12 cellular contexts compared by ENCODE assay signal in the genomic region with DNA sequence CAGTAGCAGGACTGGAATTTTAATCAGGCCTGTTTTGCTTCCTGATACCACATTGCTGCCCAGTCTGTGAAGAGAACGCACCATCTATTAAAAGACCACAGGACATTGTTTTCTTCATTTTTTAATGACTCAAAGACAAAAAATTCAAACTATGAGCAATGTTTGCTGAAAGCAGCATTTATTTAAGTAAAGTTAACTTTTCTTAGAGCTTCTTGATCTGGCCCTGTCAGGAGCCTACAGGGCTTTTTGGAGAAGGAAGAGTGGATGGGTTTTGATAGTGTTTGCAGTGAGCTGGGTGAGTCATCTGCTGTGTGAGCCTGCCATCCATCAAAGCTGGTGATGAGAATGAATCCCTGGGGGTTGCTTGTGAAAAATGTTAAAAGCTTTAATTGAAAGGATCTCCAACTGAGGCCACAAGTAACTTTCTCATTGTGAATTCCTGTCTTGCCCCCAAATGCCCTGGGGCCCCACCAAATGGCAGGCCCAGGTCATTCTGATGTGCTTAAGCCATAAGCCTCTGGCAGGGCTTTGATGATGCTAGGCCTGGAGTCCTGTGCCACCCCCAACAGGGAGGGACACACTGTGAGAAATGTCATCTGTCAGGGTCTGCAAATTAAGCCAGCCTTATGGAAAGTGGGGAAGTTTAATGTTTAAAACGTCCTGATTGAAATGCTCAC.
A peak's percentile ranks its signal among the peaks of the same experiment; 100 is the strongest.
DNase-seq lines count a peak whose midpoint lies in the region; ATAC-seq and TF ChIP-seq lines count a peak whose summit lies in the region.
"Had no signal": no experiment of that assay in that cellular context is flagged by ENCODE, and none has a peak within 500 bp of the region (broad histone marks: within the 10 kb centered on the region; RNA-seq: fewer than 3 reads in every experiment).

No MANE protein-coding gene starts in this region.

- H3K27me3 ChIP-seq in mammary epithelial cell (ENCODE audit: insufficient read depth, low read length), result no peaks in the 10 kb centered on the region
- no peaks in the 10 kb centered on the region for H3K27me3 ChIP-seq in spleen (replicated peaks in 1 of 7)
- no peaks in the 10 kb centered on the region for H3K27me3 ChIP-seq in CD8-positive, alpha-beta T cell (ENCODE audit: insufficient read depth, low read length)

- H3K79me2 ChIP-seq in mammary epithelial cell (ENCODE audit: insufficient read depth, low read length), result no peaks in the 10 kb centered on the region

- H3K4me1 Mint-ChIP-seq in MCF 10A (ENCODE audit: insufficient read depth, unreplicated experiment) (no peaks in the 10 kb centered on the region), glutamatergic neuron (ENCODE audit: low read depth, unreplicated experiment) (peaks cover 54% of the 10 kb centered on the region)
- H3K4me1 Mint-ChIP-seq in CD8-positive, alpha-beta T cell (ENCODE audit: low read depth), result peaks cover 7% of the 10 kb centered on the region
- H3K4me1 Mint-ChIP-seq: activated naive CD8-positive, alpha-beta T cell treated with anti-CD3 and anti-CD28 coated beads, Interleukin-2, amount 50 U/mL, for 24 hours had no signal

- H3K4me3 ChIP-seq in mammary epithelial cell (replicated peaks in 1 of 3; ENCODE audit: insufficient read depth in 1 of 3, low read depth in 2 of 3, low read length in 3 of 3), result no peak overlapping the region
- H3K4me3 ChIP-seq in spleen, result no peak overlapping the region
- H3K4me3 ChIP-seq in CD8-positive, alpha-beta T cell (ENCODE audit: low read depth, low read length), result no peak overlapping the region

- WGBS in mammary epithelial cell (ENCODE audit: low coverage, missing lambda C conversion rate), result 27% methylated on average over 2 of the region's 2 CpGs
- 57 to 81% (median 69%) methylated on average over 2 of the region's 2 CpGs for WGBS in spleen, 5 donors

- H3K36me3 ChIP-seq in mammary epithelial cell (ENCODE audit: insufficient read depth, low read length) (no peaks in the 10 kb centered on the region), spleen (no peaks in the 10 kb centered on the region)
- no peaks in the 10 kb centered on the region for H3K36me3 ChIP-seq in CD8-positive, alpha-beta T cell (ENCODE audit: insufficient read depth, low read length)

- H3K27me3 Mint-ChIP-seq in MCF 10A (ENCODE audit: insufficient read depth, unreplicated experiment) (no peaks in the 10 kb centered on the region), glutamatergic neuron (ENCODE audit: unreplicated experiment) (peaks cover 5% of the 10 kb centered on the region)
- peaks cover 6% of the 10 kb centered on the region for H3K27me3 Mint-ChIP-seq in CD8-positive, alpha-beta T cell (ENCODE audit: low read depth)

- H4K20me1 ChIP-seq in mammary epithelial cell (ENCODE audit: insufficient read depth, low read length), result no peaks in the 10 kb centered on the region

- DNase-seq in MCF 10A (ENCODE audit: unreplicated experiment), result peak; percentile 46
- no peak for DNase-seq in mammary epithelial cell
- peak; percentile 69 for DNase-seq in SK-N-DZ (ENCODE audit: low spot score)
- peak; percentile 75 for DNase-seq in glutamatergic neuron
- no peak for DNase-seq in spleen
- DNase-seq in CD8-positive, alpha-beta T cell, result no peak
- no peak for DNase-seq in SIG-M5 (lab: John Stamatoyannopoulos, UW)
- DNase-seq in NAMALWA (ENCODE audit: low spot score), result no peak
- DNase-seq: activated naive CD8-positive, alpha-beta T cell treated with anti-CD3 and anti-CD28 coated beads, Interleukin-2, amount 50 U/mL, for 24 hours; left colon had no signal

- TF ChIP-seq CTCF in MCF 10A (IDR thresholded peaks at IDR 0.05; ENCODE audit: unreplicated experiment) (no peak), mammary epithelial cell (conservative IDR thresholded peaks at IDR 0.05 in 1 of 2, IDR thresholded peaks at IDR 0.05 in 1 of 2; ENCODE audit: extremely low read depth in 1 of 2, insufficient read depth in 1 of 2, low read depth in 1 of 2, low read length in 2 of 2) (no peak), glutamatergic neuron (IDR thresholded peaks at IDR 0.05; ENCODE audit: partially characterized antibody, unreplicated experiment) (no peak), spleen (IDR thresholded peaks at IDR 0.05 in 8 of 11, conservative IDR thresholded peaks at IDR 0.05 in 3 of 11) (no peak)
- TF ChIP-seq CTCF in CD8-positive, alpha-beta T cell (IDR thresholded peaks at IDR 0.05), result no peak

- CTCF ChIA-PET in MCF 10A (lab: Yijun Ruan, JAX) (interaction anchor here (0.6 to 0.7 kb wide), 2 partner anchors 35 to 57 kb away, joined by 3 to 4 read pairs; no protein-coding TSS in a partner anchor), mammary epithelial cell (lab: Charles Lee; ENCODE audit: low non-redundant PET) (no interaction called here)
- CTCF ChIA-PET in CD8-positive, alpha-beta T cell (lab: Charles Lee), result interaction anchor here (1.3 kb wide), 1 partner anchor 27 kb away, joined by 3 read pairs; no protein-coding TSS in a partner anchor

- no peak for ATAC-seq in CD8-positive, alpha-beta T cell
- ATAC-seq: activated naive CD8-positive, alpha-beta T cell treated with anti-CD3 and anti-CD28 coated beads, Interleukin-2, amount 50 U/mL, for 24 hours; left colon had no signal

- H2AFZ ChIP-seq in mammary epithelial cell (ENCODE audit: low read depth, low read length), result no peak overlapping the region

- BruUV-seq in MCF 10A (replicated peaks; lab: Mats Ljungman, UMichigan), result no TSS peak
- BruUV-seq in mammary epithelial cell (replicated peaks; lab: Mats Ljungman, UMichigan), result no TSS peak

- H3K4me1 ChIP-seq in mammary epithelial cell (ENCODE audit: insufficient read depth, low read length), result peaks cover 19% of the 10 kb centered on the region
- no peaks in the 10 kb centered on the region for H3K4me1 ChIP-seq in spleen
- peaks cover 4% of the 10 kb centered on the region for H3K4me1 ChIP-seq in CD8-positive, alpha-beta T cell (ENCODE audit: insufficient read depth, low read length)

- H3K9me3 ChIP-seq in mammary epithelial cell (replicated peaks; ENCODE audit: insufficient read depth, low read length), result no peaks in the 10 kb centered on the region
- peaks cover 0 to 3% (median 0%) of the 10 kb centered on the region in 8 donors for H3K9me3 ChIP-seq in spleen
- H3K9me3 ChIP-seq in CD8-positive, alpha-beta T cell (ENCODE audit: low read length), result no peaks in the 10 kb centered on the region

- POLR2A ChIA-PET in MCF 10A (lab: Yijun Ruan, JAX), result interaction anchor here (0.6 kb wide), 1 partner anchor 18 kb away, joined by 3 read pairs; no protein-coding TSS in a partner anchor
- POLR2A ChIA-PET in CD8-positive, alpha-beta T cell (lab: Charles Lee), result no interaction called here

- dilution Hi-C loops in mammary epithelial cell (cut with HindIII; ENCODE audit: low sequenced_read_pairs), result no loop called here

- H3K27ac Mint-ChIP-seq in MCF 10A (ENCODE audit: low read depth, unreplicated experiment) (no peak overlapping the region), glutamatergic neuron (ENCODE audit: unreplicated experiment) (peak overlapping the region; percentile 98)
- H3K27ac Mint-ChIP-seq in CD8-positive, alpha-beta T cell, result no peak overlapping the region
- H3K27ac Mint-ChIP-seq: activated naive CD8-positive, alpha-beta T cell treated with anti-CD3 and anti-CD28 coated beads, Interleukin-2, amount 50 U/mL, for 24 hours; T-helper 1 cell treated with Interleukin-12 subunit alpha and Interleukin-12 subunit beta and Interleukin-4 antibody, amounts not matched to agents 30 μg/mL and 1 μg/mL, for 36 hours had no signal

- in situ Hi-C loops in mammary epithelial cell (cut with MboI; ENCODE audit: low sequenced_read_pairs in 2 of 2), result no loop called here

- no peak overlapping the region for H3K4me3 Mint-ChIP-seq in MCF 10A (ENCODE audit: unreplicated experiment)
- H3K4me3 Mint-ChIP-seq in glutamatergic neuron (ENCODE audit: unreplicated experiment), result peak overlapping the region; percentile 63
- no peak overlapping the region for H3K4me3 Mint-ChIP-seq in CD8-positive, alpha-beta T cell
- H3K4me3 Mint-ChIP-seq: activated naive CD8-positive, alpha-beta T cell treated with anti-CD3 and anti-CD28 coated beads, Interleukin-2, amount 50 U/mL, for 24 hours; T-helper 1 cell treated with Interleukin-12 subunit alpha and Interleukin-12 subunit beta and Interleukin-4 antibody, amounts not matched to agents 30 μg/mL and 1 μg/mL, for 36 hours had no signal

- intact Hi-C loops in MCF 10A (cut with micrococcal nuclease), result no loop called here
- intact Hi-C loops in mammary epithelial cell (cut with micrococcal nuclease), result no loop called here
- intact Hi-C loops in spleen (cut with DNase I; ENCODE audit: low total_unique reads), result no loop called here
- intact Hi-C loops in CD8-positive, alpha-beta T cell (cut with DNase I, micrococcal nuclease), result no loop called here

- TF ChIP-seq POLR2A in spleen (IDR thresholded peaks at IDR 0.05), result no peak

- no peak overlapping the region for H3K9ac ChIP-seq in mammary epithelial cell (ENCODE audit: insufficient read depth, low read length)

- no peak overlapping the region for H3K4me2 ChIP-seq in mammary epithelial cell (ENCODE audit: insufficient read depth, low read depth, low read length)

- H3K27ac ChIP-seq in mammary epithelial cell (ENCODE audit: insufficient read depth, low read depth, low read length) (no peak overlapping the region), spleen (no peak overlapping the region)
- H3K27ac ChIP-seq in CD8-positive, alpha-beta T cell (ENCODE audit: low read depth, low read length), result no peak overlapping the region
- H3K27ac ChIP-seq: HL-60 had no signal

- H3K36me3 Mint-ChIP-seq in MCF 10A (ENCODE audit: insufficient read depth, unreplicated experiment) (no peaks in the 10 kb centered on the region), glutamatergic neuron (ENCODE audit: unreplicated experiment) (no peaks in the 10 kb centered on the region)
- H3K36me3 Mint-ChIP-seq in CD8-positive, alpha-beta T cell, result no peaks in the 10 kb centered on the region

- H3K9me3 Mint-ChIP-seq in MCF 10A (ENCODE audit: unreplicated experiment) (no peaks in the 10 kb centered on the region), glutamatergic neuron (ENCODE audit: unreplicated experiment) (peaks cover 7% of the 10 kb centered on the region)
- H3K9me3 Mint-ChIP-seq in CD8-positive, alpha-beta T cell, result no peaks in the 10 kb centered on the region
- H3K9me3 Mint-ChIP-seq: activated naive CD8-positive, alpha-beta T cell treated with anti-CD3 and anti-CD28 coated beads, Interleukin-2, amount 50 U/mL, for 24 hours had no signal

Comparison
In these comparisons a context has a peak if more than half of its experiments do, and no peak if none do; other contexts are left out.
1. DNase-seq: peak in MCF 10A (single experiment), SK-N-DZ (single experiment) and glutamatergic neuron (single experiment); none in mammary epithelial cell (single experiment), spleen (single experiment), CD8-positive, alpha-beta T cell (0 of 7), SIG-M5 (single experiment) and NAMALWA (single experiment).